ENCODE assay signal across 15 cellular contexts in the genomic region with DNA sequence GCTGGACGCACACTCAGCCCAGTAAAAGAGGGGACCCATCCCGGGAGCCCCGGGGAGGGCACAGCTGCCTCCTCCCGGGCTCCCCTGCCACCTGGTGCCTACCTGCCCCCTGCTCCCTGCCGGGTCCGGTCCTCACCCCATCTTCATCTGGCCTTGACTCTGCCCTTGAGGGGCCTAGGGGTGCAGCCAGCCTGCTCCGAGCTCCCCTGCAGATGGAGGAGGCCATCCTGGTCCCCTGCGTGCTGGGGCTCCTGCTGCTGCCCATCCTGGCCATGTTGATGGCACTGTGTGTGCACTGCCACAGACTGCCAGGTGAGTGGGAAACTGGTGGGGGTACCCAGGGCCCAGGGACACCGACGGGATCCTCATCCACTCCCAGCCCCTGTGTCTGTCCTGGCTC. TPM values are rescaled to one million over a fixed set of nuclear protein-coding genes. Genes with fewer than 3 reads are reported as not detected.
DNase-seq lines count a peak whose midpoint lies in the region; FAIRE-seq and TF ChIP-seq lines count a peak whose summit lies in the region.
"Had no signal": no experiment of that assay in that cellular context is flagged by ENCODE, and none has a peak within 500 bp of the region (broad histone marks: within the 10 kb centered on the region; RNA-seq: fewer than 3 reads in every experiment).

No MANE protein-coding gene starts in this region.

- H3K27ac Mint-ChIP-seq in stimulated activated naive CD8-positive, alpha-beta T cell treated with anti-CD3 and anti-CD28 coated beads, Interleukin-15, Interleukin-2, amounts not matched to agents 100 ng/mL and 50 ng/mL, for 24 hours = peak overlapping the region; percentile 96

- H3K27me3 Mint-ChIP-seq in stimulated activated naive CD8-positive, alpha-beta T cell treated with anti-CD3 and anti-CD28 coated beads, Interleukin-15, Interleukin-2, amounts not matched to agents 100 ng/mL and 50 ng/mL, for 24 hours = no peaks in the 10 kb centered on the region

- H3K4me3 ChIP-seq in GM12865 (ENCODE audit: low read depth, low read length) (peak overlapping the region; percentile 26), SU-DHL-6 (ENCODE audit: insufficient read depth, low read length, poor library complexity, severe bottlenecking) (peak overlapping the region; percentile 48), esophagus (ENCODE audit: low read depth in 1 of 2, low read length in 2 of 2) (peak overlapping the region; percentile 12 to 48), dorsolateral prefrontal cortex (no peak overlapping the region)
- H3K4me3 ChIP-seq: left ventricle myocardium inferior, PC-9 had no signal

- peaks cover 4% of the 10 kb centered on the region for H3K9me3 Mint-ChIP-seq in stimulated activated naive CD8-positive, alpha-beta T cell treated with anti-CD3 and anti-CD28 coated beads, Interleukin-15, Interleukin-2, amounts not matched to agents 100 ng/mL and 50 ng/mL, for 24 hours

- no peaks in the 10 kb centered on the region for H4K20me1 ChIP-seq in SU-DHL-6 (ENCODE audit: low read depth, low read length)

- H3K27ac ChIP-seq in SU-DHL-6 (ENCODE audit: low read depth, low read length) (peak overlapping the region; percentile 40), esophagus (ENCODE audit: low read depth in 2 of 2, low read length in 1 of 2) (peak overlapping the region in 1 of 2 donors; percentile 55), dorsolateral prefrontal cortex (no peak overlapping the region)
- H3K27ac ChIP-seq: left ventricle myocardium inferior, PC-9 had no signal

- H3K9me3 ChIP-seq in SU-DHL-6 (ENCODE audit: insufficient read depth, low read length) = no peaks in the 10 kb centered on the region
- H3K9me3 ChIP-seq in esophagus (ENCODE audit: control insufficient read depth in 2 of 2, insufficient read depth in 1 of 2, low read depth in 1 of 2, low read length in 1 of 2) = peaks cover 3 to 7% of the 10 kb centered on the region in 2 donors

- peaks cover 0 to 4% of the 10 kb centered on the region in 2 donors for H3K4me1 ChIP-seq in esophagus (ENCODE audit: control insufficient read depth in 2 of 2, insufficient read depth in 2 of 2, low read length in 1 of 2)
- H3K4me1 ChIP-seq: left ventricle myocardium inferior, vagina had no signal

- peak overlapping the region; percentile 58 for H3K9ac ChIP-seq in SU-DHL-6 (ENCODE audit: low read length)

- peak overlapping the region; percentile 72 for H2AFZ ChIP-seq in SU-DHL-6 (ENCODE audit: low read depth, low read length, severe bottlenecking)
- H2AFZ ChIP-seq: PC-9 had no signal

- H3K9me2 ChIP-seq in SU-DHL-6 (replicated peaks; ENCODE audit: insufficient read depth, low read length) = no peaks in the 10 kb centered on the region

- WGBS in esophagus, 2 donors = 77 to 81% methylated on average over 7 to 10 of the region's 10 CpGs

- H3F3A ChIP-seq in SU-DHL-6 (ENCODE audit: insufficient read depth) = no peaks in the 10 kb centered on the region

- DNase-seq in GM12865 (ENCODE audit: low read depth) (no peak), dorsolateral prefrontal cortex (no peak), ureter (ENCODE audit: low spot score) (no peak), GM19239 (ENCODE audit: insufficient read length, low spot score) (no peak)
- DNase-seq: DMS79, glutamatergic neuron, left ventricle myocardium inferior, NCI-H1930, PC-9 had no signal

- no peaks in the 10 kb centered on the region for H3K79me2 ChIP-seq in SU-DHL-6 (ENCODE audit: insufficient read depth, low read length)

- TF ChIP-seq CTCF in GM12865 (IDR thresholded peaks at IDR 0.05; ENCODE audit: insufficient read depth, low read depth, low read length, missing control alignments) (no peak), SU-DHL-6 (IDR thresholded peaks at IDR 0.05; ENCODE audit: insufficient read depth, low read length, poor library complexity, severe bottlenecking) (no peak), dorsolateral prefrontal cortex (IDR thresholded peaks at IDR 0.05 in 54 of 56, conservative IDR thresholded peaks at IDR 0.05 in 2 of 56; ENCODE audit: low read depth in 1 of 56, partially characterized antibody in 56 of 56) (no peak)

- intact Hi-C loops in dorsolateral prefrontal cortex (cut with DNase I) = no loop called here

- H3K4me2 ChIP-seq in SU-DHL-6 (ENCODE audit: low read depth, low read length, poor library complexity, severe bottlenecking) = peak overlapping the region; percentile 56
- H3K4me2 ChIP-seq: PC-9 had no signal

- H3K4me3 Mint-ChIP-seq in stimulated activated naive CD8-positive, alpha-beta T cell treated with anti-CD3 and anti-CD28 coated beads, Interleukin-15, Interleukin-2, amounts not matched to agents 100 ng/mL and 50 ng/mL, for 24 hours = peak overlapping the region; percentile 90

- peaks cover 52% of the 10 kb centered on the region for H3K4me1 Mint-ChIP-seq in stimulated activated naive CD8-positive, alpha-beta T cell treated with anti-CD3 and anti-CD28 coated beads, Interleukin-15, Interleukin-2, amounts not matched to agents 100 ng/mL and 50 ng/mL, for 24 hours (ENCODE audit: low read depth)

- H3K36me3 ChIP-seq in SU-DHL-6 (ENCODE audit: low read length) (no peaks in the 10 kb centered on the region), esophagus (ENCODE audit: control insufficient read depth in 2 of 2, insufficient read depth in 2 of 2, low read length in 1 of 2) (peaks cover 3 to 41% of the 10 kb centered on the region in 2 donors)

- no peaks in the 10 kb centered on the region for H3K27me3 ChIP-seq in SU-DHL-6 (ENCODE audit: low read length)
- H3K27me3 ChIP-seq in esophagus (ENCODE audit: control insufficient read depth in 1 of 2, insufficient read depth in 2 of 2, low read length in 2 of 2) = no peaks in the 10 kb centered on the region
- H3K27me3 ChIP-seq in dorsolateral prefrontal cortex = no peaks in the 10 kb centered on the region
- H3K27me3 ChIP-seq: vagina had no signal

- peaks cover 66% of the 10 kb centered on the region for H3K36me3 Mint-ChIP-seq in stimulated activated naive CD8-positive, alpha-beta T cell treated with anti-CD3 and anti-CD28 coated beads, Interleukin-15, Interleukin-2, amounts not matched to agents 100 ng/mL and 50 ng/mL, for 24 hours (ENCODE audit: low read depth)

- no peak for FAIRE-seq in GM19239 (lab: Jason Lieb, UNC)
- FAIRE-seq: colon had no signal

RNA-seq across cellular contexts. Expression of a gene that starts 0.4 kb away (rescaled TPM):
- 10 to 100 TPM in 1 of 2 donors, 1 to 10 TPM in 1; 7.4 to 13.6 TPM for polyA plus RNA-seq in esophagus
- 10 to 100 TPM in 35 of 120 experiments, 1 to 10 TPM in 85; 2.7 to 33.1 (median 7.9) TPM for total RNA-seq in dorsolateral prefrontal cortex
- total RNA-seq in ureter = 11.9 TPM

RNA-seq across cellular contexts. Expression of a gene that starts 10.6 kb away (rescaled TPM):
- 10 to 100 TPM; 22.2 to 24.6 TPM for polyA plus RNA-seq in esophagus
- total RNA-seq in dorsolateral prefrontal cortex = 10 to 100 TPM; 13.6 to 33.8 (median 21.2) TPM
- 23.9 TPM for total RNA-seq in ureter

RNA-seq across cellular contexts. Expression of a gene that starts 34.5 kb away (rescaled TPM):
- 10 to 100 TPM; 19.1 to 28.3 TPM for polyA plus RNA-seq in esophagus
- total RNA-seq in dorsolateral prefrontal cortex = 10 to 100 TPM; 23.5 to 52.5 (median 35.3) TPM
- total RNA-seq in ureter = 43.2 TPM

RNA-seq across cellular contexts. Expression of a gene that starts 53.4 kb away (rescaled TPM):
- under 1 TPM; 0.22 to 0.41 TPM for polyA plus RNA-seq in esophagus
- total RNA-seq in dorsolateral prefrontal cortex (1 to 10 TPM in 2 of 120 experiments, under 1 TPM in 8, not detected in 110; 0.22 to 1.2 (median 0.42) TPM), ureter (not detected)
- total RNA-seq: HT1080, left ventricle myocardium inferior, PC-9, vagina had no signal

Comparison
In these comparisons a context has a peak if more than half of its experiments do, and no peak if none do; other contexts are left out.
1. H3K4me3 ChIP-seq: peak in GM12865 (single experiment), SU-DHL-6 (single experiment) and esophagus (2 of 2); none in dorsolateral prefrontal cortex (0 of 59).